30 cellular contexts compared by ENCODE assay signal in the genomic region with DNA sequence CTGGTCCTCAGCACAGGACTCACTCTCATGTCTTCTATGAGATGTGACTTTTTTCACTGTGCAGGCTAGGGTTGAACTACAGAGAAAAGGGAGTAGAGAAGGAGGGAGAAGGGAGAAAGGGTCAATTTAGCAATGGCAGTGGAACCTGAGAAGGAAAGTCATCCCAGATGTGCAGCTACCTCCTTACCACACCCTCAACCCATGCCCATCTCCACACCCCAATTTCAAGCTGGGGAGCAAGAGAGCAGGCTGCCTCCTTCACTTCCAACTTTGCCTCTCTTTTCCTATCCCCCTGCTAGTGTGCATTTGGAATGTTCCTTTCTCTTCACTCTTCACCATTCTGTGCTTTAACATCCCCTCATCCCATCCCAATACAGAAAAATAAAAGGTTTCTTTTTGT.
"Had no signal": no experiment of that assay in that cellular context is flagged by ENCODE, and none has a peak within 500 bp of the region (broad histone marks: within the 10 kb centered on the region; RNA-seq: fewer than 3 reads in every experiment).

No MANE protein-coding gene starts in this region.

- H3K4me3 ChIP-seq: esophagus muscularis mucosa, gastrocnemius medialis, heart left ventricle had no signal

- DNase-seq: activated B cell treated with CpG ODN at 0.5 μM for 24 hours; activated CD4-positive, alpha-beta T cell treated with anti-CD3 and anti-CD28 coated beads for 48 hours; activated CD4-positive, alpha-beta T cell treated with anti-CD3 and anti-CD28 coated beads, Interleukin-2, amount 50 U/mL, for 1 hour; activated CD4-positive, alpha-beta T cell treated with anti-CD3 and anti-CD28 coated beads, Interleukin-2, amount 50 U/mL, for 48 hours; activated CD8-positive, alpha-beta memory T cell treated with anti-CD3 and anti-CD28 coated beads for 24 hours; activated CD8-positive, alpha-beta T cell treated with anti-CD3 and anti-CD28 coated beads for 36 hours; activated effector memory CD4-positive, alpha-beta T cell treated with Interleukin-2 at 50 U/mL for 16 hours; activated gamma-delta T cell treated with Interleukin-2 at 50 U/mL for 16 hours; activated naive CD4-positive, alpha-beta T cell treated with Interleukin-2 at 50 U/mL for 16 hours; activated naive CD8-positive, alpha-beta T cell treated with anti-CD3 and anti-CD28 coated beads, Interleukin-2, amount 10 ng/mL, durations not matched to agents 7 days and 5 days; activated T-cell treated with anti-CD3 and anti-CD28 coated beads, Interleukin-2, amount 50 U/mL, for 4 hours; amniotic stem cell; anterior cingulate cortex; brain microvascular endothelial cell; caudate nucleus; cortex of kidney; dermis blood vessel endothelial cell; effector CD4-positive, alpha-beta T cell; effector memory CD8-positive, alpha-beta T cell; erythroblast; foreskin keratinocyte; gastrocnemius medialis; glutamatergic neuron; heart left ventricle; T-helper 17 cell; T1000; WERI-Rb-1 had no signal

- H3K27ac ChIP-seq: brain microvascular endothelial cell, esophagus muscularis mucosa, foreskin keratinocyte, gastrocnemius medialis, heart left ventricle, WERI-Rb-1 had no signal

- H3K9me3 ChIP-seq: esophagus muscularis mucosa, gastrocnemius medialis, heart left ventricle had no signal

- H3K36me3 ChIP-seq: brain microvascular endothelial cell, esophagus muscularis mucosa, gastrocnemius medialis, heart left ventricle, WERI-Rb-1 had no signal

- H3K4me1 ChIP-seq: gastrocnemius medialis had no signal

- H3K27me3 ChIP-seq: brain microvascular endothelial cell, esophagus muscularis mucosa, foreskin keratinocyte, gastrocnemius medialis, heart left ventricle had no signal

- FAIRE-seq: astrocyte, colon had no signal
